In genomic region chr3:135868801-135869200, GRCh38 we compare ENCODE assay signal across 24 cellular contexts.
"Had no signal": no experiment of that assay in that cellular context is flagged by ENCODE, and none has a peak within 500 bp of the region (broad histone marks: within the 10 kb centered on the region; RNA-seq: fewer than 3 reads in every experiment).

No MANE protein-coding gene starts in this region.

- H3K4me3 ChIP-seq: adrenal gland, ascending aorta, gastroesophageal sphincter, hepatocyte, left ventricle myocardium inferior, lung, spleen, transverse colon had no signal

- DNase-seq: activated CD4-positive, alpha-beta T cell treated with anti-CD3 and anti-CD28 coated beads for 4 hours; activated CD4-positive, alpha-beta T cell treated with anti-CD3 and anti-CD28 coated beads, Interleukin-2, amount 50 U/mL, for 4 hours; activated CD4-positive, CD25-positive, alpha-beta regulatory T cell; activated naive CD4-positive, alpha-beta T cell; activated T-cell treated with anti-CD3 and anti-CD28 coated beads for 4 hours; activated T-cell treated with anti-CD3 and anti-CD28 coated beads, Interleukin-2, amount 50 U/mL, for 72 hours; adrenal gland; cortex of kidney; effector memory CD8-positive, alpha-beta T cell; islet precursor cell; left ventricle myocardium inferior; mesendoderm; posterior cingulate gyrus; right cardiac atrium; spleen; stimulated activated naive CD4-positive, alpha-beta T cell; transverse colon had no signal

- H3K36me3 Mint-ChIP-seq: activated naive CD8-positive, alpha-beta T cell; brain had no signal

- ATAC-seq: activated T-cell treated with anti-CD3 and anti-CD28 coated beads, Interleukin-2, amount 50 U/mL, for 72 hours; effector memory CD8-positive, alpha-beta T cell; gastroesophageal sphincter; natural killer cell treated with Interleukin-12 subunit alpha and Interleukin-12 subunit beta and Interleukin-15 and Interleukin-18, amount 100 ng/mL, for 72 hours; right cardiac atrium had no signal

- H3K27me3 ChIP-seq: adrenal gland, ascending aorta, gastroesophageal sphincter, hepatocyte, spleen, transverse colon had no signal

- H3K36me3 ChIP-seq: adrenal gland, ascending aorta, gastroesophageal sphincter, left ventricle myocardium inferior, spleen, transverse colon had no signal

- H3K27ac Mint-ChIP-seq: activated naive CD8-positive, alpha-beta T cell; activated T-cell treated with anti-CD3 and anti-CD28 coated beads, Interleukin-2, amount 50 U/mL, for 72 hours; brain; effector memory CD8-positive, alpha-beta T cell; natural killer cell treated with Interleukin-12 subunit alpha and Interleukin-12 subunit beta and Interleukin-15 and Interleukin-18, amount 100 ng/mL, for 72 hours had no signal
